Comparison of ENCODE assay signal across 14 cellular contexts in genomic region chr3:72319202-72320095, GRCh38.
DNase-seq lines count a peak whose midpoint lies in the region; ATAC-seq, FAIRE-seq and TF ChIP-seq lines count a peak whose summit lies in the region.
"Had no signal": no experiment of that assay in that cellular context is flagged by ENCODE, and none has a peak within 500 bp of the region (broad histone marks: within the 10 kb centered on the region; RNA-seq: fewer than 3 reads in every experiment).

No MANE protein-coding gene starts in this region.

- no peak overlapping the region for H2AFZ ChIP-seq in mesenchymal stem cell (ENCODE audit: low read depth, low read length)

- peak; percentile 60 for FAIRE-seq in HTR-8/SVneo (lab: Jason Lieb, UNC)

- no peak for TF ChIP-seq CTCF in cardiac fibroblast (IDR thresholded peaks at IDR 0.05; ENCODE audit: low read depth, low read length)

- no peak overlapping the region for H4K91ac ChIP-seq in mesenchymal stem cell (ENCODE audit: low read length)

- no peak overlapping the region for H3K23ac ChIP-seq in mesenchymal stem cell (ENCODE audit: low read length in 2 of 2)

- H3K4me2 ChIP-seq in mesenchymal stem cell (ENCODE audit: low read length, poor library complexity, severe bottlenecking): no peak overlapping the region

- H2BK120ac ChIP-seq in mesenchymal stem cell (ENCODE audit: low read depth, low read length): no peak overlapping the region

- H3K4ac ChIP-seq in mesenchymal stem cell (ENCODE audit: low read depth in 1 of 2, low read length in 2 of 2): no peak overlapping the region

- peak; percentile 27 to 37 for DNase-seq in AML-193 (lab: John Stamatoyannopoulos, UW)
- no peak for DNase-seq in HTR-8/SVneo (ENCODE audit: insufficient read length, low spot score)
- peak; percentile 28 to 61 for DNase-seq in cardiac fibroblast (ENCODE audit: low read depth in 2 of 2)
- peak; percentile 67 for DNase-seq in mesenchymal stem cell
- DNase-seq in NCI-H748 (lab: John Stamatoyannopoulos, UW; ENCODE audit: unreplicated experiment): no peak
- no peak for DNase-seq in C1 segment of cervical spinal cord (lab: John Stamatoyannopoulos, UW)
- no peak for DNase-seq in NCI-H2081 treated with DMSO at 0.1 percent for 48 hours (lab: John Stamatoyannopoulos, UW)
- DNase-seq: activated naive CD4-positive, alpha-beta T cell; stimulated activated naive CD8-positive, alpha-beta T cell treated with anti-CD3 and anti-CD28 coated beads, Interleukin-15, Interleukin-2, amounts not matched to agents 100 U/mL and 50 U/mL, for 24 hours; T-helper 17 cell had no signal

- H3K9me3 ChIP-seq in mesenchymal stem cell (ENCODE audit: control insufficient read depth, low read length): no peaks in the 10 kb centered on the region
- H3K9me3 ChIP-seq: right lobe of liver had no signal

- no peaks in the 10 kb centered on the region for H3K36me3 ChIP-seq in mesenchymal stem cell (ENCODE audit: control insufficient read depth in 1 of 2, insufficient read depth in 2 of 2, low read depth in 1 of 2, low read length in 2 of 2)
- H3K36me3 ChIP-seq: right lobe of liver had no signal

- H2BK5ac ChIP-seq in mesenchymal stem cell (ENCODE audit: low read depth, low read length, poor library complexity, severe bottlenecking): no peak overlapping the region

- H2BK12ac ChIP-seq in mesenchymal stem cell (ENCODE audit: low read length in 2 of 2): no peak overlapping the region

- no peak overlapping the region for H3K14ac ChIP-seq in mesenchymal stem cell (ENCODE audit: low read length in 2 of 2)

- H2AK5ac ChIP-seq in mesenchymal stem cell (ENCODE audit: low read length, severe bottlenecking): no peak overlapping the region

- H3K27me3 ChIP-seq in mesenchymal stem cell (ENCODE audit: control insufficient read depth in 1 of 2, insufficient read depth in 1 of 2, low read length in 2 of 2): peaks cover 3 to 14% of the 10 kb centered on the region in 2 experiments
- H3K27me3 ChIP-seq: right lobe of liver had no signal

- no peak overlapping the region for H2BK15ac ChIP-seq in mesenchymal stem cell (ENCODE audit: low read depth, poor library complexity, severe bottlenecking)

- ATAC-seq in HG02981 (IDR thresholded peaks at IDR 0.05; ENCODE audit: unreplicated experiment): no peak
- ATAC-seq: esophagus mucosa; HCT116; stimulated activated naive CD8-positive, alpha-beta T cell treated with anti-CD3 and anti-CD28 coated beads, Interleukin-15, Interleukin-2, amounts not matched to agents 100 U/mL and 50 U/mL, for 24 hours; T-helper 17 cell had no signal

- 72% methylated on average over 5 of the region's 6 CpGs for WGBS in mesenchymal stem cell

- peaks cover 7% of the 10 kb centered on the region for H3K4me1 ChIP-seq in mesenchymal stem cell (ENCODE audit: control insufficient read depth, insufficient read depth, low read depth, low read length)

- H3K18ac ChIP-seq in mesenchymal stem cell (ENCODE audit: low read depth in 1 of 2, low read length in 2 of 2): peak overlapping the region in 1 of 2 experiments; percentile 67

- H4K8ac ChIP-seq in mesenchymal stem cell (ENCODE audit: low read length): no peak overlapping the region

- no peak overlapping the region for H3K27ac ChIP-seq in mesenchymal stem cell (ENCODE audit: low read length, poor library complexity, severe bottlenecking)

- no peak overlapping the region for H3K9ac ChIP-seq in mesenchymal stem cell (ENCODE audit: low read length)

- no peaks in the 10 kb centered on the region for H3K79me1 ChIP-seq in mesenchymal stem cell (replicated peaks; ENCODE audit: low read length, poor library complexity, severe bottlenecking)

- H3K4me3 ChIP-seq in cardiac fibroblast (replicated peaks in 1 of 2; ENCODE audit: low read depth in 2 of 2, low read length in 2 of 2): no peak overlapping the region
- H3K4me3 ChIP-seq in mesenchymal stem cell (ENCODE audit: insufficient read depth in 1 of 2, low read depth in 1 of 2, low read length in 2 of 2): no peak overlapping the region
- H3K4me3 ChIP-seq: right lobe of liver had no signal

Comparison
In these comparisons a context has a peak if more than half of its experiments do, and no peak if none do; other contexts are left out.
1. DNase-seq: peak in AML-193 (2 of 2), cardiac fibroblast (2 of 2) and mesenchymal stem cell (single experiment); none in HTR-8/SVneo (single experiment), NCI-H748 (single experiment), C1 segment of cervical spinal cord (0 of 14) and NCI-H2081 treated with DMSO at 0.1 percent for 48 hours (single experiment).